Comparison of ENCODE assay signal across 16 cellular contexts in genomic region chr3:106247902-106248684, GRCh38.
DNase-seq lines count a peak whose midpoint lies in the region; ATAC-seq, FAIRE-seq and TF ChIP-seq lines count a peak whose summit lies in the region.
"Had no signal": no experiment of that assay in that cellular context is flagged by ENCODE, and none has a peak within 500 bp of the region (broad histone marks: within the 10 kb centered on the region; RNA-seq: fewer than 3 reads in every experiment).

No MANE protein-coding gene starts in this region.

- no peak for FAIRE-seq in K562 (lab: Jason Lieb, UNC)
- FAIRE-seq: TTC549 had no signal

- H3K79me2 ChIP-seq in K562 (ENCODE audit: control insufficient read depth, insufficient read depth, low read length): no peaks in the 10 kb centered on the region

- H3K9me3 ChIP-seq in K562 (replicated peaks; ENCODE audit: control insufficient read depth, insufficient read depth, low read depth, low read length): no peaks in the 10 kb centered on the region
- peaks cover 5% of the 10 kb centered on the region for H3K9me3 ChIP-seq in mucosa of descending colon
- H3K9me3 ChIP-seq: uterus had no signal

- no peak for TF ChIP-seq POLR2A in K562 (conservative IDR thresholded peaks at IDR 0.05)

- TF ChIP-seq CTCF in K562 (IDR thresholded peaks at IDR 0.05 in 2 of 3, conservative IDR thresholded peaks at IDR 0.05 in 1 of 3; ENCODE audit: insufficient read depth in 2 of 3, low read depth in 1 of 3, low read length in 3 of 3): no peak
- no peak for TF ChIP-seq CTCF in mucosa of descending colon (IDR thresholded peaks at IDR 0.05)

- H3K4me1 ChIP-seq in K562 (replicated peaks in 1 of 2; ENCODE audit: control insufficient read depth in 2 of 2, insufficient read depth in 2 of 2, low read length in 2 of 2) (no peaks in the 10 kb centered on the region), mucosa of descending colon (ENCODE audit: low read depth) (no peaks in the 10 kb centered on the region)
- H3K4me1 ChIP-seq: BLaER1, right atrium auricular region, uterus had no signal

- H3K36me3 ChIP-seq in K562 (ENCODE audit: control insufficient read depth, insufficient read depth, low read length) (no peaks in the 10 kb centered on the region), mucosa of descending colon (ENCODE audit: low read depth) (no peaks in the 10 kb centered on the region)
- H3K36me3 ChIP-seq: BLaER1, right atrium auricular region, uterus had no signal

- intact Hi-C loops in K562 (cut with micrococcal nuclease) (no loop called here), mucosa of descending colon (cut with DNase I, micrococcal nuclease) (no loop called here)

- ATAC-seq in GM18870 (IDR thresholded peaks at IDR 0.05; ENCODE audit: unreplicated experiment) (peak; percentile 67), HG03139 (IDR thresholded peaks at IDR 0.05; ENCODE audit: unreplicated experiment) (peak; percentile 56), K562 (no peak), mucosa of descending colon (no peak)

- no peak for TF ChIP-seq EP300 in K562 (IDR thresholded peaks at IDR 0.05; ENCODE audit: low read length)

- no peak overlapping the region for H2AFZ ChIP-seq in K562 (ENCODE audit: low read depth, low read length)
- H2AFZ ChIP-seq: PC-9 had no signal

- peak; percentile 11 for DNase-seq in AG08395 (ENCODE audit: low spot score)
- no peak for DNase-seq in K562 (ENCODE audit: extremely low read depth in 1 of 4, low spot score in 3 of 4)
- DNase-seq in UCSD-AML1 (lab: John Stamatoyannopoulos, UW; ENCODE audit: unreplicated experiment): no peak
- no peak for DNase-seq in mucosa of descending colon
- DNase-seq in NCI-H2029 treated with DMSO at 0.1 percent for 48 hours (lab: John Stamatoyannopoulos, UW): no peak
- DNase-seq in cerebellum (ENCODE audit: low spot score): no peak
- DNase-seq: activated effector memory CD4-positive, alpha-beta T cell treated with anti-CD3 and anti-CD28 coated beads, Interleukin-2, amount 50 U/mL, for 16 hours; GOT3; hypothalamus; PC-9; uterus had no signal

- in situ Hi-C loops in K562 (cut with MboI): no loop called here

- H3K27ac ChIP-seq in K562 (ENCODE audit: extremely low read depth, low read depth, low read length): no peak overlapping the region
- H3K27ac ChIP-seq: BLaER1, PC-9, right atrium auricular region, uterus had no signal

- no peak for TF ChIP-seq RAD21 in K562 (CRISPR knock-in tag; conservative IDR thresholded peaks at IDR 0.05 in 1 of 2, IDR thresholded peaks at IDR 0.05 in 1 of 2)

- POLR2A ChIA-PET in K562 (lab: Yijun Ruan, JAX): interaction anchor here (0.6 kb wide), 1 partner anchor 65 kb away, joined by 3 read pairs; no protein-coding TSS in a partner anchor

- H3K27me3 ChIP-seq in K562 (ENCODE audit: control insufficient read depth in 2 of 2, insufficient read depth in 2 of 2, low read length in 2 of 2): no peaks in the 10 kb centered on the region
- H3K27me3 ChIP-seq: BLaER1, right atrium auricular region, uterus had no signal

- CTCF ChIA-PET in K562 (lab: Yijun Ruan, JAX; ENCODE audit: low intra/inter-chr PET ratio): no interaction called here

- H3K4me2 ChIP-seq in K562 (ENCODE audit: insufficient read depth, low read length): no peak overlapping the region
- H3K4me2 ChIP-seq: BLaER1, PC-9 had no signal

- no peaks in the 10 kb centered on the region for H4K20me1 ChIP-seq in K562 (replicated peaks; ENCODE audit: control insufficient read depth, insufficient read depth, low read length)
- H4K20me1 ChIP-seq: BLaER1 had no signal

- no peak overlapping the region for H3K9ac ChIP-seq in K562 (ENCODE audit: insufficient read depth in 1 of 2, low read depth in 2 of 2, low read length in 2 of 2)
- H3K9ac ChIP-seq: BLaER1 had no signal

- H3K4me3 ChIP-seq in K562 (no peak overlapping the region), mucosa of descending colon (no peak overlapping the region)
- H3K4me3 ChIP-seq: BLaER1, PC-9, right atrium auricular region, uterus had no signal

- WGBS in K562 (ENCODE audit: insufficient coverage, low coverage, missing lambda C conversion rate): 23% methylated on average over 4 of the region's 5 CpGs

- no peaks in the 10 kb centered on the region for H3K9me1 ChIP-seq in K562 (ENCODE audit: control insufficient read depth, insufficient read depth, low read length)

- no TSS peak for BruUV-seq in K562 (replicated peaks; lab: Mats Ljungman, UMichigan)

TF ChIP-seq in K562, 482 proteins besides CTCF, POLR2A, EP300 and RAD21:
- TF ChIP-seq ZNF699 (CRISPR knock-in tag; IDR thresholded peaks at IDR 0.05; ENCODE audit: insufficient replicate concordance) (no peak), ZNF316 (IDR thresholded peaks at IDR 0.05) (peak; percentile 77), ZNF277 (CRISPR knock-in tag; IDR thresholded peaks at IDR 0.05; ENCODE audit: borderline replicate concordance) (no peak), ATF3 (IDR thresholded peaks at IDR 0.05) (no peak), ATF3 (CRISPR knock-in tag; conservative IDR thresholded peaks at IDR 0.05) (no peak), HDGF (IDR thresholded peaks at IDR 0.05) (no peak), MAX (CRISPR knock-in tag; IDR thresholded peaks at IDR 0.05) (no peak), THRAP3 (IDR thresholded peaks at IDR 0.05; ENCODE audit: borderline replicate concordance) (no peak), TBL1XR1 (IDR thresholded peaks at IDR 0.05; ENCODE audit: low read length in 2 of 2) (no peak), MTA1 (IDR thresholded peaks at IDR 0.05; ENCODE audit: borderline replicate concordance) (no peak), KAT2B (IDR thresholded peaks at IDR 0.05; ENCODE audit: low read depth, low read length) (no peak), SUPT5H (IDR thresholded peaks at IDR 0.05) (no peak), ZFP36 (IDR thresholded peaks at IDR 0.05; ENCODE audit: low read depth, low read length, partially characterized antibody) (no peak), WHSC1 (IDR thresholded peaks at IDR 0.05; ENCODE audit: low read length) (no peak), TARDBP (IDR thresholded peaks at IDR 0.05) (no peak), SFPQ (IDR thresholded peaks at IDR 0.05; ENCODE audit: low read depth, low read length) (no peak), DIDO1 (tag; IDR thresholded peaks at IDR 0.05; ENCODE audit: low read depth) (no peak), MAFK (IDR thresholded peaks at IDR 0.05; ENCODE audit: low read length) (peak; percentile 77), PTBP1 (IDR thresholded peaks at IDR 0.05; ENCODE audit: low read depth, low read length) (no peak), RBM39 (optimal IDR thresholded peaks at IDR 0.05; ENCODE audit: low read depth, low read length) (no peak), C11orf30 (IDR thresholded peaks at IDR 0.05; ENCODE audit: low read depth) (peak; percentile 49), CBX5 (IDR thresholded peaks at IDR 0.05; ENCODE audit: borderline replicate concordance, low read depth) (no peak), MAFF (IDR thresholded peaks at IDR 0.05; ENCODE audit: low read length) (peak; percentile 78), POLR3G (IDR thresholded peaks at IDR 0.05; ENCODE audit: extremely low read depth, insufficient read length, insufficient replicate concordance) (no peak)

Comparison
In these comparisons a context has a peak if more than half of its experiments do, and no peak if none do; other contexts are left out.
1. ATAC-seq: peak in GM18870 (single experiment) and HG03139 (single experiment); none in K562 (single experiment) and mucosa of descending colon (single experiment).